Comparison of ENCODE assay signal across 17 cellular contexts in genomic region chr10:34808336-34808735, GRCh38. TPM values are rescaled to one million over a fixed set of nuclear protein-coding genes. Genes with fewer than 3 reads are reported as not detected.
DNase-seq lines count a peak whose midpoint lies in the region; ATAC-seq, FAIRE-seq and TF ChIP-seq lines count a peak whose summit lies in the region.
"Had no signal": no experiment of that assay in that cellular context is flagged by ENCODE, and none has a peak within 500 bp of the region (broad histone marks: within the 10 kb centered on the region; RNA-seq: fewer than 3 reads in every experiment).

No MANE protein-coding gene starts in this region.

- 71% methylated on average over 4 of the region's 4 CpGs for WGBS in A549 (ENCODE audit: missing lambda C conversion rate)
- WGBS in esophagus squamous epithelium, 2 donors, result 77 to 78% methylated on average over 4 of the region's 4 CpGs

- H3K27ac Mint-ChIP-seq in WTC11, result peak overlapping the region; percentile 89
- no peak overlapping the region for H3K27ac Mint-ChIP-seq in neural crest cell (ENCODE audit: unreplicated experiment)
- no peak overlapping the region for H3K27ac Mint-ChIP-seq in natural killer cell
- H3K27ac Mint-ChIP-seq: CD4-positive, alpha-beta memory T cell had no signal

- TF ChIP-seq EP300 in A549 (IDR thresholded peaks at IDR 0.05), result no peak

- H3K4me3 ChIP-seq in A549 (no peak overlapping the region), esophagus squamous epithelium (no peak overlapping the region)

- H3K27me3 ChIP-seq in esophagus squamous epithelium, result no peaks in the 10 kb centered on the region

- no peak for FAIRE-seq in A549 (lab: Jason Lieb, UNC)
- FAIRE-seq: A204.1 had no signal

- H3K4me2 ChIP-seq in A549, result no peak overlapping the region

- H3K36me3 ChIP-seq in esophagus squamous epithelium, result peaks cover 0 to 4% (median 0%) of the 10 kb centered on the region in 3 donors

- H3K9me3 Mint-ChIP-seq in WTC11 (no peaks in the 10 kb centered on the region), neural crest cell (no peaks in the 10 kb centered on the region), natural killer cell (no peaks in the 10 kb centered on the region)

- intact Hi-C loops in esophagus squamous epithelium (cut with DNase I) (no loop called here), natural killer cell (cut with micrococcal nuclease) (no loop called here)

- no peak for TF ChIP-seq RAD21 in A549 (conservative IDR thresholded peaks at IDR 0.05 in 1 of 2, IDR thresholded peaks at IDR 0.05 in 1 of 2)

- ATAC-seq in A549 (no peak), WTC11 (no peak), natural killer cell (no peak), HG02973 (IDR thresholded peaks at IDR 0.05; ENCODE audit: unreplicated experiment) (no peak)

- POLR2A ChIA-PET in A549 (lab: Yijun Ruan, JAX) (no interaction called here), WTC11 (lab: Charles Lee) (no interaction called here)

- H3K36me3 Mint-ChIP-seq in WTC11, result no peaks in the 10 kb centered on the region
- no peaks in the 10 kb centered on the region for H3K36me3 Mint-ChIP-seq in neural crest cell (ENCODE audit: low read depth)
- no peaks in the 10 kb centered on the region for H3K36me3 Mint-ChIP-seq in natural killer cell
- H3K36me3 Mint-ChIP-seq: CD4-positive, alpha-beta memory T cell had no signal

- H3K27me3 Mint-ChIP-seq in WTC11 (ENCODE audit: low read depth) (no peaks in the 10 kb centered on the region), neural crest cell (ENCODE audit: low read depth) (no peaks in the 10 kb centered on the region), natural killer cell (ENCODE audit: low read depth in 2 of 2) (peaks cover 38 to 51% of the 10 kb centered on the region in 2 donors)

- CTCF ChIA-PET in A549 (lab: Yijun Ruan, JAX) (interaction anchor here (0.9 to 3.1 kb wide), 4 partner anchors 9 to 75 kb away, joined by 3 to 9 read pairs (median 4); no protein-coding TSS in a partner anchor), WTC11 (lab: Charles Lee) (interaction anchor here (0.5 to 3.8 kb wide), 5 partner anchors 76 to 186 kb away, joined by 3 to 32 read pairs (median 4); no protein-coding TSS in a partner anchor)

- no peak for DNase-seq in A549 (ENCODE audit: low read depth in 1 of 2, low spot score in 1 of 2)
- no peak for DNase-seq in WTC11 (ENCODE audit: low spot score)
- DNase-seq in esophagus squamous epithelium (lab: John Stamatoyannopoulos, UW), result no peak
- DNase-seq in neural crest cell (ENCODE audit: low read depth, low spot score), result no peak
- no peak for DNase-seq in natural killer cell
- no peak for DNase-seq in Kasumi-1 (lab: John Stamatoyannopoulos, UW)
- no peak for DNase-seq in iPS-NIHi11 (ENCODE audit: low spot score)
- DNase-seq: CD4-positive, alpha-beta memory T cell; GM23248; KBM-7; NCI-H1694; NCI-H526 treated with DMSO at 0.1 percent for 48 hours; NK-92 treated with Interleukin-12 subunit alpha and Interleukin-12 subunit beta, amount 100 ng/mL, for 24 hours; OCI-M1; RPMI8226 had no signal

- no peak overlapping the region for H3K27ac ChIP-seq in A549
- peak overlapping the region in 3 of 4 donors; percentile 50 to 66 (median 66) for H3K27ac ChIP-seq in esophagus squamous epithelium
- H3K27ac ChIP-seq: GM23248 had no signal

- H3K9me3 ChIP-seq in A549 (no peaks in the 10 kb centered on the region), esophagus squamous epithelium (no peaks in the 10 kb centered on the region)

- peaks cover 53% of the 10 kb centered on the region for H3K4me1 ChIP-seq in A549
- H3K4me1 ChIP-seq in esophagus squamous epithelium, result peaks cover 0 to 75% (median 21%) of the 10 kb centered on the region in 3 donors

- TF ChIP-seq CTCF in A549 (IDR thresholded peaks at IDR 0.05) (no peak), WTC11 (IDR thresholded peaks at IDR 0.05) (no peak), esophagus squamous epithelium (IDR thresholded peaks at IDR 0.05) (no peak), neural crest cell (conservative IDR thresholded peaks at IDR 0.05) (no peak), natural killer cell (IDR thresholded peaks at IDR 0.05) (no peak)

- TF ChIP-seq POLR2A in A549 (IDR thresholded peaks at IDR 0.05; ENCODE audit: low read length) (no peak), esophagus squamous epithelium (IDR thresholded peaks at IDR 0.05) (no peak)

- no peak overlapping the region for H3K4me3 Mint-ChIP-seq in WTC11
- peak overlapping the region; percentile 2 for H3K4me3 Mint-ChIP-seq in neural crest cell
- H3K4me3 Mint-ChIP-seq in natural killer cell, result no peak overlapping the region

- H3K4me1 Mint-ChIP-seq in WTC11, result peaks cover 59% of the 10 kb centered on the region
- peaks cover 53% of the 10 kb centered on the region for H3K4me1 Mint-ChIP-seq in neural crest cell
- peaks cover 4 to 5% of the 10 kb centered on the region in 2 donors for H3K4me1 Mint-ChIP-seq in natural killer cell

TF ChIP-seq in A549, 52 proteins besides CTCF, POLR2A, EP300 and RAD21:
- TF ChIP-seq GATA3 (IDR thresholded peaks at IDR 0.05; ENCODE audit: borderline replicate concordance), result no peak
- TF ChIP-seq MAFK (IDR thresholded peaks at IDR 0.05; ENCODE audit: partially characterized antibody), result peak; percentile 32

TF ChIP-seq in WTC11, 78 proteins besides CTCF, POLR2A, EP300 and RAD21 (continues in another document):
- TF ChIP-seq, protein P1, sequence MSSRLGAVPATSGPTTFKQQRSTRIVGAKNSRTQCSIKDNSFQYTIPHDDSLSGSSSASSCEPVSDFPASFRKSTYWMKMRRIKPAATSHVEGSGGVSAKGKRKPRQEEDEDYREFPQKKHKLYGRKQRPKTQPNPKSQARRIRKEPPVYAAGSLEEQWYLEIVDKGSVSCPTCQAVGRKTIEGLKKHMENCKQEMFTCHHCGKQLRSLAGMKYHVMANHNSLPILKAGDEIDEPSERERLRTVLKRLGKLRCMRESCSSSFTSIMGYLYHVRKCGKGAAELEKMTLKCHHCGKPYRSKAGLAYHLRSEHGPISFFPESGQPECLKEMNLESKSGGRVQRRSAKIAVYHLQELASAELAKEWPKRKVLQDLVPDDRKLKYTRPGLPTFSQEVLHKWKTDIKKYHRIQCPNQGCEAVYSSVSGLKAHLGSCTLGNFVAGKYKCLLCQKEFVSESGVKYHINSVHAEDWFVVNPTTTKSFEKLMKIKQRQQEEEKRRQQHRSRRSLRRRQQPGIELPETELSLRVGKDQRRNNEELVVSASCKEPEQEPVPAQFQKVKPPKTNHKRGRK (CRISPR knock-in tag; IDR thresholded peaks at IDR 0.05; ENCODE audit: borderline replicate concordance), result no peak
- no peak for TF ChIP-seq FOXJ3 (CRISPR knock-in tag; IDR thresholded peaks at IDR 0.05; ENCODE audit: borderline replicate concordance)
- no peak for TF ChIP-seq NR3C1 (CRISPR knock-in tag; conservative IDR thresholded peaks at IDR 0.05; ENCODE audit: low read depth)
- no peak for TF ChIP-seq ARID4B (CRISPR knock-in tag; IDR thresholded peaks at IDR 0.05; ENCODE audit: borderline replicate concordance)
- no peak for TF ChIP-seq ATF6 (CRISPR knock-in tag; IDR thresholded peaks at IDR 0.05)

RNA-seq across cellular contexts. Expression of gene PARD3, which starts 6.8 kb away (rescaled TPM):
- 182 and 200 TPM in 2 replicates for polyA plus RNA-seq in A549 (2011; rRNA removed)
- polyA plus RNA-seq in A549 (2012; cell fraction: cytosol; rRNA removed), result 59.5 and 64.4 TPM in 2 replicates
- polyA plus RNA-seq in A549 (2012; cell fraction: nucleus; rRNA removed), result 31.6 and 49.8 TPM in 2 replicates
- 88.7 to 110 TPM (median 104 TPM) in 3 replicates for polyA plus RNA-seq in A549 (2017; fragmentation: RNase III; extraction: RNeasy Plus Mini Kit Qiagen cat#74134 plus additional on column Dnase treatment)
- 169 and 188 TPM in 2 replicates for polyA minus RNA-seq in A549 (2011; rRNA and poly(A)+ RNA removed)
- 44.9 to 51.8 TPM (median 47.0 TPM) in 3 replicates for total RNA-seq in WTC11 (2021)
- total RNA-seq in esophagus squamous epithelium, result 100 to 1,000 TPM in 1 of 4 donors, 10 to 100 TPM in 3; 57.3 to 114 (median 81.7) TPM
- 50.1 and 51.2 TPM in 2 replicates for total RNA-seq in neural crest cell
- total RNA-seq in natural killer cell, result under 1 TPM; 0.14 to 0.49 (median 0.38) TPM

Comparison
In these comparisons a context has a peak if more than half of its experiments do, and no peak if none do; other contexts are left out.
1. H3K27ac ChIP-seq: peak in esophagus squamous epithelium (3 of 4); none in A549 (0 of 2).
2. RNA of gene PARD3, which starts 6.8 kb away (total RNA-seq): 57.3 to 114 TPM in esophagus squamous epithelium, 44.9 to 51.8 TPM in WTC11 and 50.1 to 51.2 TPM in neural crest cell; 0.14 to 0.49 TPM in natural killer cell; every median in the first group is over 10 times any median in the second.